ENCODE assay signal across 8 cellular contexts in genomic region chr3:105837143-105837740, GRCh38. TPM values are rescaled to one million over a fixed set of nuclear protein-coding genes. Genes with fewer than 3 reads are reported as not detected.
A peak's percentile ranks its signal among the peaks of the same experiment; 100 is the strongest.
DNase-seq lines count a peak whose midpoint lies in the region; ATAC-seq and TF ChIP-seq lines count a peak whose summit lies in the region.

No MANE protein-coding gene starts in this region.

- no peak overlapping the region for H3K14ac ChIP-seq in neuronal stem cell (ENCODE audit: low read length)

- no TSS peak for BruUV-seq in PC-3 (replicated peaks; lab: Mats Ljungman, UMichigan)

- peak overlapping the region; percentile 15 for H3K4me3 Mint-ChIP-seq in activated CD4-positive, alpha-beta T cell treated with anti-CD3 and anti-CD28 coated beads for 36 hours
- H3K4me3 Mint-ChIP-seq in nephron progenitor cell, result no peak overlapping the region
- no peak overlapping the region for H3K4me3 Mint-ChIP-seq in CD14-positive monocyte

- H3K27me3 Mint-ChIP-seq in activated CD4-positive, alpha-beta T cell treated with anti-CD3 and anti-CD28 coated beads for 36 hours, result no peaks in the 10 kb centered on the region
- H3K27me3 Mint-ChIP-seq in nephron progenitor cell (ENCODE audit: low read depth, poor library complexity) (no peaks in the 10 kb centered on the region), CD14-positive monocyte (ENCODE audit: low read depth in 3 of 3) (no peaks in the 10 kb centered on the region)

- peaks cover 74% of the 10 kb centered on the region for H3K4me1 Mint-ChIP-seq in activated CD4-positive, alpha-beta T cell treated with anti-CD3 and anti-CD28 coated beads for 36 hours
- peaks cover 44% of the 10 kb centered on the region for H3K4me1 Mint-ChIP-seq in nephron progenitor cell
- H3K4me1 Mint-ChIP-seq in CD14-positive monocyte, result peaks cover 5% of the 10 kb centered on the region

- ATAC-seq in activated CD4-positive, alpha-beta T cell treated with anti-CD3 and anti-CD28 coated beads for 36 hours, result peak; percentile 46
- peak; percentile 94 for ATAC-seq in HG02840 (IDR thresholded peaks at IDR 0.05; ENCODE audit: low FRiP score, unreplicated experiment)
- ATAC-seq in PC-3, result peak; percentile 45

- CTCF ChIA-PET in activated CD4-positive, alpha-beta T cell treated with anti-CD3 and anti-CD28 coated beads for 36 hours (lab: Charles Lee), result interaction anchor here (0.5 to 1.8 kb wide), 10 partner anchors 10 to 506 kb away, joined by 3 to 8 read pairs (median 4); partner anchors contain the start of gene CBLB
- CTCF ChIA-PET in PC-3 (lab: Charles Lee), result interaction anchor here (0.6 to 0.7 kb wide), 2 partner anchors 9 to 285 kb away, joined by 3 to 4 read pairs; no protein-coding TSS in a partner anchor

- H3K27ac ChIP-seq in PC-3 (ENCODE audit: low read length) (peak overlapping the region; percentile 65), neuronal stem cell (replicated peaks; ENCODE audit: low read length) (no peak overlapping the region)

- no peak overlapping the region for H4K8ac ChIP-seq in neuronal stem cell (ENCODE audit: low read depth, low read length)

- H3K27me3 ChIP-seq in PC-3 (ENCODE audit: low read length) (no peaks in the 10 kb centered on the region), neuronal stem cell (ENCODE audit: control insufficient read depth in 3 of 3, insufficient read depth in 3 of 3, low read depth in 1 of 3, low read length in 3 of 3) (no peaks in the 10 kb centered on the region)

- POLR2A ChIA-PET in activated CD4-positive, alpha-beta T cell treated with anti-CD3 and anti-CD28 coated beads for 36 hours (lab: Charles Lee), result interaction anchor here (0.6 to 2.3 kb wide), 6 partner anchors 10 to 31 kb away, joined by 3 to 9 read pairs (median 8); no protein-coding TSS in a partner anchor
- POLR2A ChIA-PET in PC-3 (lab: Charles Lee; ENCODE audit: unreplicated experiment), result interaction anchor here (1.0 kb wide), 1 partner anchor 25 kb away, joined by 8 read pairs; no protein-coding TSS in a partner anchor

- H2BK15ac ChIP-seq in neuronal stem cell (ENCODE audit: low read length), result no peak overlapping the region

- no peak overlapping the region for H2AK5ac ChIP-seq in neuronal stem cell (ENCODE audit: low read depth, low read length)

- no peak overlapping the region for H3K4ac ChIP-seq in neuronal stem cell (ENCODE audit: low read length)

- H3K4me2 ChIP-seq in PC-3 (ENCODE audit: low read length) (peak overlapping the region; percentile 71), neuronal stem cell (ENCODE audit: insufficient read depth, low read length, poor library complexity, severe bottlenecking) (no peak overlapping the region)

- H3K23ac ChIP-seq in neuronal stem cell (ENCODE audit: low read depth, low read length, poor library complexity), result no peak overlapping the region

- no peak overlapping the region for H2AFZ ChIP-seq in PC-3 (ENCODE audit: low read length)
- no peak overlapping the region for H2AFZ ChIP-seq in neuronal stem cell (ENCODE audit: low read length)

- no peak for DNase-seq in activated CD4-positive, alpha-beta T cell treated with anti-CD3 and anti-CD28 coated beads for 36 hours
- DNase-seq in activated CD4-positive, alpha-beta T cell treated with anti-CD3 and anti-CD28 coated beads, Interleukin-2, amount 50 U/mL, for 4 hours, result no peak
- DNase-seq in PC-3 (no peak), nephron progenitor cell (no peak), posterior cingulate gyrus (no peak), CD14-positive monocyte (ENCODE audit: low spot score) (no peak), neuronal stem cell (ENCODE audit: low spot score) (no peak)

- no peak overlapping the region for H3K4me3 ChIP-seq in PC-3 (ENCODE audit: low read length)
- no peak overlapping the region for H3K4me3 ChIP-seq in neuronal stem cell (ENCODE audit: low read length in 2 of 2)

- H3K36me3 ChIP-seq in PC-3 (ENCODE audit: low read depth, low read length), result 0 out of 2 replicates have a peak, but pooled peaks cover 3% of the 10 kb centered on the region
- peaks cover 0 to 27% of the 10 kb centered on the region in 2 donors for H3K36me3 ChIP-seq in neuronal stem cell (replicated peaks in 1 of 2; ENCODE audit: control insufficient read depth in 2 of 2, insufficient read depth in 2 of 2, low read length in 2 of 2)

- H3F3A ChIP-seq in PC-3 (ENCODE audit: low read length, unreplicated experiment), result no peaks in the 10 kb centered on the region

- no peaks in the 10 kb centered on the region for H4K20me1 ChIP-seq in PC-3 (ENCODE audit: low read length)

- intact Hi-C loops in activated CD4-positive, alpha-beta T cell treated with anti-CD3 and anti-CD28 coated beads for 36 hours (cut with DNase I, micrococcal nuclease), result loop anchor here in 1 of 2 experiments (1.0 to 10.0 kb wide), 3 partner anchors 11 to 768 kb away; no protein-coding TSS in a partner anchor
- intact Hi-C loops in PC-3 (cut with micrococcal nuclease) (no loop called here), posterior cingulate gyrus (cut with DNase I) (no loop called here), CD14-positive monocyte (cut with micrococcal nuclease) (no loop called here)

- H2BK5ac ChIP-seq in neuronal stem cell (ENCODE audit: low read length), result no peak overlapping the region

- no peak overlapping the region for H2BK120ac ChIP-seq in neuronal stem cell (ENCODE audit: low read depth, low read length)

- no peak overlapping the region for H3K18ac ChIP-seq in neuronal stem cell (ENCODE audit: low read length)

- no CpG with 5 or more reads among the region's 5 CpGs for WGBS in neuronal stem cell (ENCODE audit: extremely low coverage in 2 of 2, insufficient read length in 2 of 2, insufficient replicate concordance in 1 of 2), 2 donors

- H3K79me2 ChIP-seq in PC-3 (ENCODE audit: low read length), result no peaks in the 10 kb centered on the region

- no peak overlapping the region for H4K91ac ChIP-seq in neuronal stem cell (ENCODE audit: low read depth, low read length, poor library complexity)

- TF ChIP-seq CTCF in PC-3 (conservative IDR thresholded peaks at IDR 0.05; ENCODE audit: low read depth, low read length), result no peak
- TF ChIP-seq CTCF in nephron progenitor cell (IDR thresholded peaks at IDR 0.05), result no peak
- TF ChIP-seq CTCF in CD14-positive monocyte (IDR thresholded peaks at IDR 0.05), result no peak

- H3K9me3 ChIP-seq in PC-3 (ENCODE audit: low read length) (no peaks in the 10 kb centered on the region), neuronal stem cell (replicated peaks in 1 of 2; ENCODE audit: control insufficient read depth in 2 of 2, insufficient read depth in 1 of 2, low read depth in 1 of 2, low read length in 2 of 2) (peaks cover 0 to 4% of the 10 kb centered on the region in 2 donors)

- peak overlapping the region; percentile 81 for H3K27ac Mint-ChIP-seq in activated CD4-positive, alpha-beta T cell treated with anti-CD3 and anti-CD28 coated beads for 36 hours
- H3K27ac Mint-ChIP-seq in nephron progenitor cell, result peak overlapping the region; percentile 13
- H3K27ac Mint-ChIP-seq in CD14-positive monocyte, result peak overlapping the region in 1 of 7 donors; percentile 21

- H3K9me3 Mint-ChIP-seq in activated CD4-positive, alpha-beta T cell treated with anti-CD3 and anti-CD28 coated beads for 36 hours (ENCODE audit: low read depth), result peaks cover 2% of the 10 kb centered on the region
- no peaks in the 10 kb centered on the region for H3K9me3 Mint-ChIP-seq in nephron progenitor cell
- peaks cover 0 to 2% (median 0%) of the 10 kb centered on the region in 7 donors for H3K9me3 Mint-ChIP-seq in CD14-positive monocyte

- H3K79me1 ChIP-seq in neuronal stem cell (ENCODE audit: low read depth, low read length), result no peaks in the 10 kb centered on the region

- H3K4me1 ChIP-seq in PC-3 (ENCODE audit: insufficient read depth, low read length) (peaks cover 30% of the 10 kb centered on the region), neuronal stem cell (ENCODE audit: control insufficient read depth in 2 of 2, insufficient read depth in 1 of 2, low read depth in 1 of 2, low read length in 2 of 2) (peaks cover 0 to 3% of the 10 kb centered on the region in 2 donors)

- H3K9me2 ChIP-seq in PC-3 (replicated peaks; ENCODE audit: low read length), result no peaks in the 10 kb centered on the region

- H2BK12ac ChIP-seq in neuronal stem cell (ENCODE audit: low read length), result no peak overlapping the region

- no peak overlapping the region for H3K9ac ChIP-seq in PC-3 (ENCODE audit: low read length)
- H3K9ac ChIP-seq in neuronal stem cell (ENCODE audit: low read depth, low read length, poor library complexity), result no peak overlapping the region

- peaks cover 70% of the 10 kb centered on the region for H3K36me3 Mint-ChIP-seq in activated CD4-positive, alpha-beta T cell treated with anti-CD3 and anti-CD28 coated beads for 36 hours (ENCODE audit: low read depth)
- H3K36me3 Mint-ChIP-seq in nephron progenitor cell (ENCODE audit: low read depth) (peaks cover 67% of the 10 kb centered on the region), CD14-positive monocyte (peaks cover 7 to 18% of the 10 kb centered on the region in 2 donors)

RNA-seq across cellular contexts. Expression of gene CBLB, which starts 31.6 kb away (rescaled TPM):
- 100 to 1,000 TPM; 112 to 163 TPM for total RNA-seq in activated CD4-positive, alpha-beta T cell treated with anti-CD3 and anti-CD28 coated beads for 36 hours
- 20.0 and 23.9 TPM in 2 replicates for total RNA-seq in PC-3 (2014; rRNA removed)
- polyA plus RNA-seq in CD14-positive monocyte, result 1 to 10 TPM; 1.6 to 3.6 TPM
- polyA plus RNA-seq in neuronal stem cell (2013, experiment 1 of 2), result 12.6 TPM
- 11.8 TPM for polyA plus RNA-seq in neuronal stem cell (2013, experiment 2 of 2)
